ENCODE assay signal across 8 cellular contexts in genomic region chr16:88811600-88811849, GRCh38. TPM values are rescaled to one million over a fixed set of nuclear protein-coding genes. Genes with fewer than 3 reads are reported as not detected.
DNase-seq lines count a peak whose midpoint lies in the region; ATAC-seq, FAIRE-seq and TF ChIP-seq lines count a peak whose summit lies in the region.

No MANE protein-coding gene starts in this region.

- H3K4me3 ChIP-seq in Caco-2 (ENCODE audit: low read depth, low read length) (peak overlapping the region; percentile 96), HAP-1 (peak overlapping the region; percentile 66), keratinocyte (ENCODE audit: control insufficient read depth in 2 of 3, extremely low read depth in 1 of 3, insufficient read depth in 2 of 3, low read depth in 1 of 3, low read length in 3 of 3) (peak overlapping the region; percentile 71 to 78 (median 77)), thyroid gland (replicated peaks in 1 of 3) (peak overlapping the region in 2 of 3 donors; percentile 41 to 65)

- H3K9ac ChIP-seq in keratinocyte (ENCODE audit: control insufficient read depth, extremely low read depth, insufficient read depth, low read length), result peak overlapping the region; percentile 84

- peak overlapping the region; percentile 98 for H3K27ac Mint-ChIP-seq in Caco-2 (ENCODE audit: unreplicated experiment)
- H3K27ac Mint-ChIP-seq in activated CD8-positive, alpha-beta T cell treated with anti-CD3 and anti-CD28 coated beads, Interleukin-2, amount 10 ng/mL, durations not matched to agents 7 days and 5 days, result peak overlapping the region; percentile 97

- H2AFZ ChIP-seq in keratinocyte (ENCODE audit: control insufficient read depth, low read length), result no peak overlapping the region

- H3K27ac ChIP-seq in keratinocyte (ENCODE audit: control insufficient read depth, insufficient read depth, low read length) (peak overlapping the region; percentile 72), thyroid gland (peak overlapping the region; percentile 73 to 94 (median 75))

- TF ChIP-seq CTCF in Caco-2 (IDR thresholded peaks at IDR 0.05; ENCODE audit: insufficient read depth in 1 of 2, low read depth in 1 of 2, low read length in 1 of 2, severe bottlenecking in 1 of 2, unreplicated experiment in 1 of 2), result no peak
- no peak for TF ChIP-seq CTCF in keratinocyte (optimal IDR thresholded peaks at IDR 0.05 in 1 of 3, IDR thresholded peaks at IDR 0.05 in 1 of 3, conservative IDR thresholded peaks at IDR 0.05 in 1 of 3; ENCODE audit: extremely low read depth in 1 of 3, insufficient read depth in 2 of 3, low read length in 3 of 3)
- TF ChIP-seq CTCF in thyroid gland (IDR thresholded peaks at IDR 0.05), result no peak
- no peak for TF ChIP-seq CTCF in omental fat pad (IDR thresholded peaks at IDR 0.05)

- ATAC-seq in activated CD8-positive, alpha-beta T cell treated with anti-CD3 and anti-CD28 coated beads, Interleukin-2, amount 10 ng/mL, durations not matched to agents 7 days and 5 days, result peak; percentile 24
- ATAC-seq in omental fat pad (ENCODE audit: low FRiP score), result no peak

- no peak for TF ChIP-seq POLR2A in thyroid gland (IDR thresholded peaks at IDR 0.05)

- no peaks in the 10 kb centered on the region for H3K4me1 Mint-ChIP-seq in Caco-2 (ENCODE audit: low read depth, unreplicated experiment)
- H3K4me1 Mint-ChIP-seq in activated CD8-positive, alpha-beta T cell treated with anti-CD3 and anti-CD28 coated beads, Interleukin-2, amount 10 ng/mL, durations not matched to agents 7 days and 5 days (ENCODE audit: low read depth), result peaks cover 32% of the 10 kb centered on the region

- peaks cover 19% of the 10 kb centered on the region for H3K79me2 ChIP-seq in keratinocyte (ENCODE audit: control insufficient read depth, insufficient read depth, low read length)

- intact Hi-C loops in Caco-2 (cut with micrococcal nuclease; ENCODE audit: unreplicated experiment), result no loop called here
- intact Hi-C loops in thyroid gland (cut with DNase I), result loop anchor here (5.0 to 10.0 kb wide), 3 partner anchors 46 to 403 kb away; partner anchors contain the start of genes ACSF3, GALNS, TRAPPC2L and ZNF778

- in situ Hi-C loops in HAP-1 (cut with MboI; ENCODE audit: low sequenced_read_pairs), result loop anchor here (10.0 to 25.0 kb wide), 3 partner anchors 353 to 751 kb away; partner anchors contain the start of genes RPL13 and ZNF778

- H3K4me2 ChIP-seq in keratinocyte (ENCODE audit: control insufficient read depth, extremely low read depth, insufficient read depth, low read depth, low read length), result peak overlapping the region; percentile 96

- H3K36me3 Mint-ChIP-seq in Caco-2 (ENCODE audit: insufficient read depth, unreplicated experiment), result peaks cover 86% of the 10 kb centered on the region
- peaks cover 34% of the 10 kb centered on the region for H3K36me3 Mint-ChIP-seq in activated CD8-positive, alpha-beta T cell treated with anti-CD3 and anti-CD28 coated beads, Interleukin-2, amount 10 ng/mL, durations not matched to agents 7 days and 5 days (ENCODE audit: low read depth)

- no CpG with 5 or more reads among the region's 30 CpGs for WGBS in thyroid gland, 2 donors

- no peaks in the 10 kb centered on the region for H3K9me3 Mint-ChIP-seq in Caco-2 (ENCODE audit: unreplicated experiment)
- H3K9me3 Mint-ChIP-seq in activated CD8-positive, alpha-beta T cell treated with anti-CD3 and anti-CD28 coated beads, Interleukin-2, amount 10 ng/mL, durations not matched to agents 7 days and 5 days (ENCODE audit: insufficient read depth), result no peaks in the 10 kb centered on the region

- H4K20me1 ChIP-seq in keratinocyte (ENCODE audit: control insufficient read depth, extremely low read depth, insufficient read depth, low read length), result no peaks in the 10 kb centered on the region

- H3K4me1 ChIP-seq in Caco-2 (peaks cover 15% of the 10 kb centered on the region), HAP-1 (peaks cover 13% of the 10 kb centered on the region), keratinocyte (ENCODE audit: control insufficient read depth, extremely low read depth, insufficient read depth, low read length) (peaks cover 21% of the 10 kb centered on the region), thyroid gland (peaks cover 19 to 29% of the 10 kb centered on the region in 2 donors)

- peaks cover 4% of the 10 kb centered on the region for H3K9me1 ChIP-seq in keratinocyte (ENCODE audit: control insufficient read depth, extremely low read depth, insufficient read depth, low read length)

- peaks cover 18% of the 10 kb centered on the region for H3K36me3 ChIP-seq in Caco-2 (ENCODE audit: control insufficient read depth, insufficient read depth, low read length)
- H3K36me3 ChIP-seq in HAP-1 (replicated peaks), result peaks cover 45% of the 10 kb centered on the region
- H3K36me3 ChIP-seq in keratinocyte (ENCODE audit: control insufficient read depth in 2 of 2, extremely low read depth in 1 of 2, insufficient read depth in 2 of 2, low read length in 2 of 2), result peaks cover 13 to 19% of the 10 kb centered on the region in 2 experiments
- peaks cover 0 to 11% of the 10 kb centered on the region in 2 donors for H3K36me3 ChIP-seq in thyroid gland

- BruUV-seq in Caco-2 (replicated peaks; lab: Mats Ljungman, UMichigan), result no TSS peak

- dilution Hi-C loops in keratinocyte (cut with MboI; ENCODE audit: extremely low pct_ligation_motif_present, low sequenced_read_pairs), result no loop called here

- DNase-seq in Caco-2 (no peak), HAP-1 (ENCODE audit: low spot score in 2 of 2) (no peak), keratinocyte (ENCODE audit: low read depth, low spot score) (no peak), thyroid gland (no peak), DMS 273 (lab: John Stamatoyannopoulos, UW; ENCODE audit: unreplicated experiment) (no peak), dedifferentiated amniotic fluid mesenchymal stem cell (ENCODE audit: extremely low spot score) (no peak), omental fat pad (ENCODE audit: low spot score) (no peak)
- DNase-seq in activated CD8-positive, alpha-beta T cell treated with anti-CD3 and anti-CD28 coated beads, Interleukin-2, amount 10 ng/mL, durations not matched to agents 7 days and 5 days, result no peak

- H3K9me3 ChIP-seq in Caco-2, result no peaks in the 10 kb centered on the region
- no peaks in the 10 kb centered on the region for H3K9me3 ChIP-seq in HAP-1
- H3K9me3 ChIP-seq in keratinocyte (ENCODE audit: control insufficient read depth, low read depth, low read length), result no peaks in the 10 kb centered on the region
- no peaks in the 10 kb centered on the region for H3K9me3 ChIP-seq in thyroid gland

- H3K27me3 ChIP-seq in Caco-2 (replicated peaks; ENCODE audit: control insufficient read depth, insufficient read depth, low read length), result no peaks in the 10 kb centered on the region
- H3K27me3 ChIP-seq in HAP-1 (ENCODE audit: low read depth), result no peaks in the 10 kb centered on the region
- H3K27me3 ChIP-seq in keratinocyte (ENCODE audit: control insufficient read depth, extremely low read depth, insufficient read depth, low read length), result no peaks in the 10 kb centered on the region
- H3K27me3 ChIP-seq in thyroid gland, result no peaks in the 10 kb centered on the region

- H3K4me3 Mint-ChIP-seq in Caco-2 (ENCODE audit: unreplicated experiment), result peak overlapping the region; percentile 97
- H3K4me3 Mint-ChIP-seq in activated CD8-positive, alpha-beta T cell treated with anti-CD3 and anti-CD28 coated beads, Interleukin-2, amount 10 ng/mL, durations not matched to agents 7 days and 5 days, result peak overlapping the region; percentile 85

- POLR2A ChIA-PET in Caco-2 (lab: Charles Lee), result interaction anchor here (0.6 to 2.5 kb wide), 5 partner anchors 46 to 429 kb away, joined by 3 to 13 read pairs (median 3); partner anchors contain the start of genes GALNS, TRAPPC2L and ZNF778
- POLR2A ChIA-PET in activated CD8-positive, alpha-beta T cell treated with anti-CD3 and anti-CD28 coated beads, Interleukin-2, amount 10 ng/mL, durations not matched to agents 7 days and 5 days (lab: Charles Lee), result interaction anchor here (0.6 to 4.2 kb wide), 10 partner anchors 9 to 360 kb away, joined by 3 to 27 read pairs (median 6); partner anchors contain the start of gene CDH15

- CTCF ChIA-PET in Caco-2 (lab: Charles Lee), result interaction anchor here (0.6 to 3.1 kb wide), 6 partner anchors 8 to 115 kb away, joined by 3 to 29 read pairs (median 5); partner anchors contain the start of genes GALNS, PIEZO1 and TRAPPC2L
- CTCF ChIA-PET in activated CD8-positive, alpha-beta T cell treated with anti-CD3 and anti-CD28 coated beads, Interleukin-2, amount 10 ng/mL, durations not matched to agents 7 days and 5 days (lab: Charles Lee), result interaction anchor here (1.1 to 5.5 kb wide), 10 partner anchors 19 to 406 kb away, joined by 3 to 42 read pairs (median 4); partner anchors contain the start of genes GALNS and TRAPPC2L

- H3K27me3 Mint-ChIP-seq in Caco-2 (ENCODE audit: insufficient read depth, unreplicated experiment), result no peaks in the 10 kb centered on the region
- H3K27me3 Mint-ChIP-seq in activated CD8-positive, alpha-beta T cell treated with anti-CD3 and anti-CD28 coated beads, Interleukin-2, amount 10 ng/mL, durations not matched to agents 7 days and 5 days (ENCODE audit: low read depth), result no peaks in the 10 kb centered on the region

- FAIRE-seq in keratinocyte (lab: Jason Lieb, UNC), result no peak

RNA-seq across cellular contexts. Expression of gene APRT, which starts 0.2 kb away (rescaled TPM):
- total RNA-seq in Caco-2 (2022) (251 and 268 TPM in 2 replicates), thyroid gland (100 to 1,000 TPM in 3 of 4 donors, 10 to 100 TPM in 1; 88.9 to 182 (median 118) TPM), omental fat pad (100 to 1,000 TPM in 3 of 4 donors, 10 to 100 TPM in 1; 94.4 to 127 (median 115) TPM)
- 100 to 1,000 TPM; 140 to 141 TPM for total RNA-seq in activated CD8-positive, alpha-beta T cell treated with anti-CD3 and anti-CD28 coated beads, Interleukin-2, amount 10 ng/mL, durations not matched to agents 7 days and 5 days
- polyA plus RNA-seq in keratinocyte, result 91.4 to 177 TPM (median 106 TPM) in 3 replicates
- 25.2 TPM for polyA plus RNA-seq in keratinocyte (2011; ENCODE audit: low read depth)
- 51.1 and 112 TPM in 2 replicates for polyA plus RNA-seq in keratinocyte (2011; cell fraction: cytosol; rRNA removed)
- polyA plus RNA-seq in keratinocyte (2011; cell fraction: nucleus; rRNA removed), result 49.9 and 72.8 TPM in 2 replicates
- 135 and 217 TPM in 2 replicates for polyA plus RNA-seq in keratinocyte (2012; ENCODE audit: low replicate concordance)
- polyA minus RNA-seq in keratinocyte, result 26.0 to 61.0 TPM (median 48.4 TPM) in 3 replicates
- polyA minus RNA-seq in keratinocyte (2011; cell fraction: cytosol; rRNA and poly(A)+ RNA removed), result 182 TPM
- 29.3 and 31.1 TPM in 2 replicates for polyA minus RNA-seq in keratinocyte (2011; cell fraction: nucleus; rRNA and poly(A)+ RNA removed)

RNA-seq across cellular contexts. Expression of gene CDT1, which starts 7.9 kb away (rescaled TPM):
- total RNA-seq in Caco-2 (2022) (97.7 and 98.0 TPM in 2 replicates), thyroid gland (1 to 10 TPM in 2 of 4 donors, under 1 TPM in 2; 0.33 to 1.8 (median 0.99) TPM), omental fat pad (1 to 10 TPM in 2 of 4 donors, under 1 TPM in 2; 0.19 to 3.5 (median 1.6) TPM)
- total RNA-seq in activated CD8-positive, alpha-beta T cell treated with anti-CD3 and anti-CD28 coated beads, Interleukin-2, amount 10 ng/mL, durations not matched to agents 7 days and 5 days, result 100 to 1,000 TPM; 126 to 132 TPM
- polyA plus RNA-seq in keratinocyte, result 1.0 to 4.9 TPM (median 2.0 TPM) in 3 replicates
- 0.10 TPM for polyA plus RNA-seq in keratinocyte (2011; ENCODE audit: low read depth)
- polyA plus RNA-seq in keratinocyte (2011; cell fraction: cytosol; rRNA removed), result 0.94 and 4.1 TPM in 2 replicates
- 0.60 and 1.0 TPM in 2 replicates for polyA plus RNA-seq in keratinocyte (2011; cell fraction: nucleus; rRNA removed)
- polyA plus RNA-seq in keratinocyte (2012; ENCODE audit: low replicate concordance), result 0.55 and 7.5 TPM in 2 replicates
- polyA minus RNA-seq in keratinocyte, result 0.30 to 9.4 TPM (median 4.0 TPM) in 3 replicates
- polyA minus RNA-seq in keratinocyte (2011; cell fraction: cytosol; rRNA and poly(A)+ RNA removed), result 5.9 TPM
- polyA minus RNA-seq in keratinocyte (2011; cell fraction: nucleus; rRNA and poly(A)+ RNA removed), result 1.2 and 2.5 TPM in 2 replicates

RNA-seq across cellular contexts. Expression of gene PIEZO1, which starts 26.5 kb away (rescaled TPM):
- total RNA-seq in Caco-2 (2022) (248 and 284 TPM in 2 replicates), thyroid gland (100 to 1,000 TPM in 3 of 4 donors, 10 to 100 TPM in 1; 81.2 to 145 (median 113) TPM), omental fat pad (100 to 1,000 TPM; 151 to 315 (median 249) TPM)
- 100 to 1,000 TPM; 226 to 230 TPM for total RNA-seq in activated CD8-positive, alpha-beta T cell treated with anti-CD3 and anti-CD28 coated beads, Interleukin-2, amount 10 ng/mL, durations not matched to agents 7 days and 5 days
- polyA plus RNA-seq in keratinocyte, result 62.8 to 136 TPM (median 120 TPM) in 3 replicates
- 56.5 TPM for polyA plus RNA-seq in keratinocyte (2011; ENCODE audit: low read depth)
- 29.9 and 72.0 TPM in 2 replicates for polyA plus RNA-seq in keratinocyte (2011; cell fraction: cytosol; rRNA removed)
- 489 and 583 TPM in 2 replicates for polyA plus RNA-seq in keratinocyte (2011; cell fraction: nucleus; rRNA removed)
- polyA plus RNA-seq in keratinocyte (2012; ENCODE audit: low replicate concordance), result 161 and 179 TPM in 2 replicates
- polyA minus RNA-seq in keratinocyte, result 202 to 895 TPM (median 206 TPM) in 3 replicates
- polyA minus RNA-seq in keratinocyte (2011; cell fraction: cytosol; rRNA and poly(A)+ RNA removed), result 161 TPM
- 459 and 543 TPM in 2 replicates for polyA minus RNA-seq in keratinocyte (2011; cell fraction: nucleus; rRNA and poly(A)+ RNA removed)

RNA-seq across cellular contexts. Expression of gene GALNS, which starts 45.2 kb away (rescaled TPM):
- total RNA-seq in Caco-2 (2022), result 55.3 and 57.8 TPM in 2 replicates
- total RNA-seq in activated CD8-positive, alpha-beta T cell treated with anti-CD3 and anti-CD28 coated beads, Interleukin-2, amount 10 ng/mL, durations not matched to agents 7 days and 5 days, result 10 to 100 TPM; 31.1 to 33.3 TPM
- polyA plus RNA-seq in keratinocyte, result 8.3 to 9.6 TPM (median 9.3 TPM) in 3 replicates
- 13.2 TPM for polyA plus RNA-seq in keratinocyte (2011; ENCODE audit: low read depth)
- 7.0 and 11.7 TPM in 2 replicates for polyA plus RNA-seq in keratinocyte (2011; cell fraction: cytosol; rRNA removed)
- polyA plus RNA-seq in keratinocyte (2011; cell fraction: nucleus; rRNA removed), result 21.4 and 36.8 TPM in 2 replicates
- polyA plus RNA-seq in keratinocyte (2012; ENCODE audit: low replicate concordance), result 17.3 and 19.2 TPM in 2 replicates
- 7.8 to 20.3 TPM (median 9.1 TPM) in 3 replicates for polyA minus RNA-seq in keratinocyte
- polyA minus RNA-seq in keratinocyte (2011; cell fraction: cytosol; rRNA and poly(A)+ RNA removed), result 11.5 TPM
- polyA minus RNA-seq in keratinocyte (2011; cell fraction: nucleus; rRNA and poly(A)+ RNA removed), result 15.1 and 19.1 TPM in 2 replicates
- 10 to 100 TPM; 14.4 to 41.9 (median 33.0) TPM for total RNA-seq in thyroid gland
- 10 to 100 TPM; 15.0 to 32.0 (median 23.4) TPM for total RNA-seq in omental fat pad

RNA-seq across cellular contexts. Expression of gene TRAPPC2L, which starts 45.4 kb away (rescaled TPM):
- total RNA-seq in Caco-2 (2022), result 179 and 181 TPM in 2 replicates
- total RNA-seq in activated CD8-positive, alpha-beta T cell treated with anti-CD3 and anti-CD28 coated beads, Interleukin-2, amount 10 ng/mL, durations not matched to agents 7 days and 5 days, result 10 to 100 TPM; 61.2 to 65.3 TPM
- 49.5 to 170 TPM (median 139 TPM) in 3 replicates for polyA plus RNA-seq in keratinocyte
- polyA plus RNA-seq in keratinocyte (2011; ENCODE audit: low read depth), result 58.1 TPM
- 71.4 and 80.1 TPM in 2 replicates for polyA plus RNA-seq in keratinocyte (2011; cell fraction: cytosol; rRNA removed)
- polyA plus RNA-seq in keratinocyte (2011; cell fraction: nucleus; rRNA removed), result 33.8 and 39.0 TPM in 2 replicates
- polyA plus RNA-seq in keratinocyte (2012; ENCODE audit: low replicate concordance), result 93.5 and 143 TPM in 2 replicates
- 47.0 to 51.3 TPM (median 47.3 TPM) in 3 replicates for polyA minus RNA-seq in keratinocyte
- polyA minus RNA-seq in keratinocyte (2011; cell fraction: cytosol; rRNA and poly(A)+ RNA removed), result 39.1 TPM
- 8.4 and 8.5 TPM in 2 replicates for polyA minus RNA-seq in keratinocyte (2011; cell fraction: nucleus; rRNA and poly(A)+ RNA removed)
- total RNA-seq in thyroid gland, result 10 to 100 TPM; 18.9 to 50.4 (median 43.8) TPM
- total RNA-seq in omental fat pad, result 10 to 100 TPM; 25.3 to 49.4 (median 39.7) TPM

Comparison
In these comparisons a context has a peak if more than half of its experiments do, and no peak if none do; other contexts are left out.
1. RNA of gene CDT1, which starts 7.9 kb away (total RNA-seq): 126 to 132 TPM in activated CD8-positive, alpha-beta T cell treated with anti-CD3 and anti-CD28 coated beads, Interleukin-2, amount 10 ng/mL, durations not matched to agents 7 days and 5 days and 97.7 to 98.0 TPM in Caco-2; 0.19 to 3.5 TPM in omental fat pad and 0.33 to 1.8 TPM in thyroid gland; every median in the first group is over 10 times any median in the second.
2. Peak in every context shown above with its lines, with median percentiles within 50 percentile points of each other: H3K4me3 ChIP-seq.